8 cellular contexts compared by ENCODE assay signal in the genomic region with DNA sequence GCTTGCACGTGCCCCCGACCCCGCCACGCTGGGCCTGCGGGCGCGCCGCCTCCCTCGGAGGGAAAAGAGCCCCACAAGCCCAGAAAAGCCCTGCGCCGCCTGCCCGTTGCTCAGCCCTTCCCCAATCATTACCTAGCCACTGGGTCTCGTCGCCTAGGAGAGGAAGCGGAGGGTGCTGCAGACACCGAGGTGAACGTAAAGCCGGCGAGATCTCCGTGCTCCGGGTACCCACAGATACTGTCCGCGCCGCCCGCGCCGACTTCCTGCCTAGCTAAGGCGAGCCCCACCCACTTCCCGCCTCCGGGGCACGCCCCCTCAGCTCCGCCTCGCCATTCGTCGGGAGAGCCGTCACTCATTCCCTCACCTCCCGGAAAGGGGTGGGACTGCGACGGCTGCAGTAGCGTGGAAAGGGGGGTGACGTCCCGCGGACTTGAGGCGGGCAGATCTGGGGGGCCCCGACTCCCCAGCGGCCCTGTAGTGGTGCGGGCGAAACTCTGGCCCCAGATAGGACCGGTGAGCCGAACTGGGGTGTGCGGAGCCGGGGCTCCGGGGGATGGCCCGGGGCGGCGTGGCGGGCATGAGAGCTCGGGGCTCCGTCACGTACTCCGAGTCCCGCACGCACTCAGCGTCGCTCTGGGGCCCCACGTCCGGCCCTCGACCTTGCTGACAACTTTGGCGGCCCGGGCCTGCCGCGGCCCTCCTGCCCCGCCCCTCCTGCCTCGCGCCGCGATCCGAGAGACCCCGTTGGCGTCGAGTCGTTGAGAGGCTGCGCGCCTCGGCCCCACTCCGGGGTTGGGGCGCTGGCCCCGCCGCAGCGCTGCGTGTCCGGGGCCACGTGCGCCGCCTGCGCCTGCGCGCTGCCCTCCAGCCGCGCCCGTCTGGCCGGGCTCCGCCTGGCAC. TPM values are rescaled to one million over a fixed set of nuclear protein-coding genes. Genes with fewer than 3 reads are reported as not detected.
A peak's percentile ranks its signal among the peaks of the same experiment; 100 is the strongest.
DNase-seq lines count a peak whose midpoint lies in the region; ATAC-seq and FAIRE-seq lines count a peak whose summit lies in the region.

A gene (minus strand): TSS at position 239 of the 900 bp plus-strand sequence. CDS start 3,778 bp downstream, outside the sequence.

- H3K27ac ChIP-seq in angular gyrus (ENCODE audit: low read depth, low read length) = peak within 1 kb of the TSS; percentile 85

- ATAC-seq in GM18499 (IDR thresholded peaks at IDR 0.05; ENCODE audit: insufficient read depth, unreplicated experiment) (peak; percentile 45), HG02884 (IDR thresholded peaks at IDR 0.05; ENCODE audit: unreplicated experiment) (peak; percentile 69), left ventricle myocardium superior (peak; percentile 93)

- FAIRE-seq in urothelium cell line (lab: Jason Lieb, UNC) = no peak

- peak; percentile 63 for DNase-seq in NCI-H146 treated with DMSO at 0.1 percent for 48 hours (lab: John Stamatoyannopoulos, UW; ENCODE audit: unreplicated experiment)
- DNase-seq in T-helper 2 cell = peak; percentile 97 to 99 (median 98)
- peak; percentile 99 for DNase-seq in left ventricle myocardium superior
- peak; percentile 88 for DNase-seq in pulmonary artery endothelial cell (ENCODE audit: low read depth, low spot score)
- DNase-seq in urothelium cell line (ENCODE audit: low spot score) = peak; percentile 95

- intact Hi-C loops in left ventricle myocardium superior (cut with micrococcal nuclease) = no loop called here

RNA-seq across cellular contexts. Expression of the gene that starts here (rescaled TPM):
- total RNA-seq in left ventricle myocardium superior = 126 TPM
- total RNA-seq in pulmonary artery endothelial cell = 2,385 and 2,702 TPM in 2 replicates

Comparison
In these comparisons a context has a peak if more than half of its experiments do, and no peak if none do; other contexts are left out.
1. Peak in every context shown above with its lines: DNase-seq, ATAC-seq and H3K27ac ChIP-seq.
2. RNA of the gene that starts here (total RNA-seq): 2,385 to 2,702 TPM in pulmonary artery endothelial cell; 126 TPM in left ventricle myocardium superior (single experiment); every median in the first group is over 10 times any median in the second.